20 cellular contexts compared by ENCODE assay signal in genomic region chr13:41579168-41579567, GRCh38.
"Had no signal": no experiment of that assay in that cellular context is flagged by ENCODE, and none has a peak within 500 bp of the region (broad histone marks: within the 10 kb centered on the region; RNA-seq: fewer than 3 reads in every experiment).

No MANE protein-coding gene starts in this region.

- H3K27me3 ChIP-seq: SJSA1 had no signal

- H3K4me3 ChIP-seq: SJSA1, SK-N-MC had no signal

- H3K9me3 ChIP-seq: SJSA1 had no signal

- H3K36me3 ChIP-seq: SJSA1 had no signal

- FAIRE-seq: RCC 7860 had no signal

- H3K4me1 ChIP-seq: SJSA1 had no signal

- H3K27ac ChIP-seq: SJSA1, SK-N-MC had no signal

- DNase-seq: KBM-7, MV-4-11, NCI-H1048, NCI-H1105, NCI-H1417, NCI-H1436 treated with DMSO at 0.1 percent for 48 hours, NCI-H1694, NCI-H187 treated with DMSO at 0.1 percent for 48 hours, NCI-H2029 treated with DMSO at 0.1 percent for 48 hours, NCI-H2171 treated with DMSO at 0.1 percent for 48 hours, NCI-H226, NCI-H446, NCI-H510A treated with DMSO at 0.1 percent for 48 hours, NCI-H526, Right ventricle myocardium superior, RPMI8226, SIG-M5 had no signal
